ENCODE assay signal across 32 cellular contexts in the genomic region with DNA sequence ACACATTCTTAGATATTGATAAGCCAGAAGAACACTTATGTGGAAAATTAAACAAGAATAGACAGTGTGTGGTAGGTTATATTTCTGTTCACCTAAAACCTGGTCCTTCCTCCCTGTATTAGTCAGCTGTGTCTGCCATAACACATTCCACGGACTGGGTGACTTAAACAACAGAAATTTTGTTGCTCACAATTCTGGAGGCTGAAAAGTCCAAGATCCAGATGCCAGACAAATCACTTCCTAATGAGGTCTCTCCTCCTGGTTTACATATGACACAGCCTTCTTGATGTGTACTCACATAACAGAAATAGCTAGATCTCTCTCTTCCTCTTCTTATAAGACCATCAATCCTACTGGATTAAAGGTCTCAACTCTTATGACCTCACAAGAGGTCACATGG.
"Had no signal": no experiment of that assay in that cellular context is flagged by ENCODE, and none has a peak within 500 bp of the region (broad histone marks: within the 10 kb centered on the region; RNA-seq: fewer than 3 reads in every experiment).

No MANE protein-coding gene starts in this region.

- H3K9ac ChIP-seq: neural progenitor cell had no signal

- FAIRE-seq: endothelial cell of umbilical vein, islet of Langerhans had no signal

- H3K36me3 ChIP-seq: gastroesophageal sphincter, heart right ventricle, left lung, neural progenitor cell, ovary, sigmoid colon, spleen, thoracic aorta, tibial nerve, upper lobe of right lung, uterus had no signal

- H3K4me3 ChIP-seq: coronary artery, gastroesophageal sphincter, heart right ventricle, left lung, neural progenitor cell, ovary, psoas muscle, sigmoid colon, skin epidermis, spleen, thoracic aorta, tibial nerve, upper lobe of right lung, uterus had no signal

- DNase-seq: dermis blood vessel endothelial cell; effector memory CD4-positive, alpha-beta T cell; erythroblast; foreskin fibroblast; glutamatergic neuron; heart right ventricle; hippocampal formation; left cardiac atrium; left lung; mesendoderm; midbrain; naive thymus-derived CD4-positive, alpha-beta T cell; nucleus accumbens; ovary; posterior cingulate gyrus; psoas muscle; right cardiac atrium; sigmoid colon; spleen; stimulated activated CD4-positive, alpha-beta T cell treated with anti-CD3 and anti-CD28 coated beads, Interleukin-4, amount 100 ng/mL, for 4 hours; stimulated activated naive CD8-positive, alpha-beta T cell treated with anti-CD3 and anti-CD28 coated beads, Interleukin-15, Interleukin-2, amounts not matched to agents 100 U/mL and 50 U/mL, for 24 hours; upper lobe of right lung; uterus had no signal

- H3K9me3 ChIP-seq: psoas muscle, upper lobe of right lung, uterus had no signal

- H3K27ac ChIP-seq: coronary artery, gastroesophageal sphincter, heart right ventricle, left lung, neural progenitor cell, ovary, psoas muscle, sigmoid colon, skin epidermis, spleen, thoracic aorta, tibial nerve, upper lobe of right lung, uterus had no signal

- H3K4me2 ChIP-seq: neural progenitor cell had no signal

- H3K4me1 ChIP-seq: gastroesophageal sphincter, heart right ventricle, left lung, neural progenitor cell, psoas muscle, sigmoid colon, spleen, tibial nerve, upper lobe of right lung, uterus had no signal

- H2AFZ ChIP-seq: neural progenitor cell had no signal

- ATAC-seq: gastroesophageal sphincter; heart right ventricle; left cardiac atrium; left lung; naive thymus-derived CD4-positive, alpha-beta T cell; psoas muscle; right cardiac atrium; stimulated activated memory B cell treated with anti-CD40 and anti-IgM and Interleukin-4, amounts not matched to agents 10 μg/mL and 1 μg/mL and 100 μg/mL, for 72 hours; stimulated activated naive CD8-positive, alpha-beta T cell treated with anti-CD3 and anti-CD28 coated beads, Interleukin-15, Interleukin-2, amounts not matched to agents 100 U/mL and 50 U/mL, for 24 hours; upper lobe of right lung had no signal

- H3K27me3 ChIP-seq: gastroesophageal sphincter, left lung, neural progenitor cell, ovary, sigmoid colon, spleen, tibial nerve, upper lobe of right lung, uterus had no signal
